Comparison of ENCODE assay signal across 16 cellular contexts in genomic region chr9:114229236-114229635, GRCh38.
"Had no signal": no experiment of that assay in that cellular context is flagged by ENCODE, and none has a peak within 500 bp of the region (broad histone marks: within the 10 kb centered on the region; RNA-seq: fewer than 3 reads in every experiment).

No MANE protein-coding gene starts in this region.

- DNase-seq: activated CD4-positive, alpha-beta T cell treated with anti-CD3 and anti-CD28 coated beads for 4 hours; activated CD8-positive, alpha-beta memory T cell treated with anti-CD3 and anti-CD28 coated beads, Interleukin-2, amount 50 U/mL, for 48 hours; activated CD8-positive, alpha-beta T cell treated with anti-CD3 and anti-CD28 coated beads for 36 hours; activated naive CD4-positive, alpha-beta T cell; erythroblast; hippocampal formation; left colon; mammary epithelial cell; ovary; stimulated activated CD4-positive, alpha-beta T cell treated with anti-CD3 and anti-CD28 coated beads, Interleukin-4, amount 100 ng/mL, for 4 hours; stimulated activated naive CD8-positive, alpha-beta T cell treated with anti-CD3 and anti-CD28 coated beads, Interleukin-15, amount 100 ng/mL, for 72 hours; SW 1271; T-helper 9 cell; testis; uterus had no signal

- H3K4me3 ChIP-seq: ovary, testis, uterus had no signal

- ATAC-seq: activated CD8-positive, alpha-beta T cell treated with anti-CD3 and anti-CD28 coated beads for 36 hours; left colon; stimulated activated naive CD8-positive, alpha-beta T cell treated with anti-CD3 and anti-CD28 coated beads, Interleukin-15, amount 100 ng/mL, for 72 hours had no signal

- H3K4me3 Mint-ChIP-seq: activated CD8-positive, alpha-beta T cell treated with anti-CD3 and anti-CD28 coated beads for 36 hours; central memory CD8-positive, alpha-beta T cell; stimulated activated naive CD8-positive, alpha-beta T cell treated with anti-CD3 and anti-CD28 coated beads, Interleukin-15, amount 100 ng/mL, for 72 hours had no signal

- H3K27ac Mint-ChIP-seq: activated CD8-positive, alpha-beta T cell treated with anti-CD3 and anti-CD28 coated beads for 36 hours; stimulated activated naive CD8-positive, alpha-beta T cell treated with anti-CD3 and anti-CD28 coated beads, Interleukin-15, amount 100 ng/mL, for 72 hours had no signal

- H3K9me3 ChIP-seq: ovary, testis, uterus had no signal

- H3K27me3 Mint-ChIP-seq: stimulated activated naive CD8-positive, alpha-beta T cell treated with anti-CD3 and anti-CD28 coated beads, Interleukin-15, amount 100 ng/mL, for 72 hours had no signal

- H3K9me3 Mint-ChIP-seq: activated CD8-positive, alpha-beta T cell treated with anti-CD3 and anti-CD28 coated beads for 36 hours; central memory CD8-positive, alpha-beta T cell; stimulated activated naive CD8-positive, alpha-beta T cell treated with anti-CD3 and anti-CD28 coated beads, Interleukin-15, amount 100 ng/mL, for 72 hours had no signal

- H3K4me1 Mint-ChIP-seq: central memory CD8-positive, alpha-beta T cell; stimulated activated naive CD8-positive, alpha-beta T cell treated with anti-CD3 and anti-CD28 coated beads, Interleukin-15, amount 100 ng/mL, for 72 hours had no signal

- H3K27ac ChIP-seq: ovary, testis, uterus had no signal

- H3K36me3 ChIP-seq: ovary, uterus had no signal

- H3K27me3 ChIP-seq: ovary, testis, uterus had no signal
